Comparison of ENCODE assay signal across 9 cellular contexts in the genomic region with DNA sequence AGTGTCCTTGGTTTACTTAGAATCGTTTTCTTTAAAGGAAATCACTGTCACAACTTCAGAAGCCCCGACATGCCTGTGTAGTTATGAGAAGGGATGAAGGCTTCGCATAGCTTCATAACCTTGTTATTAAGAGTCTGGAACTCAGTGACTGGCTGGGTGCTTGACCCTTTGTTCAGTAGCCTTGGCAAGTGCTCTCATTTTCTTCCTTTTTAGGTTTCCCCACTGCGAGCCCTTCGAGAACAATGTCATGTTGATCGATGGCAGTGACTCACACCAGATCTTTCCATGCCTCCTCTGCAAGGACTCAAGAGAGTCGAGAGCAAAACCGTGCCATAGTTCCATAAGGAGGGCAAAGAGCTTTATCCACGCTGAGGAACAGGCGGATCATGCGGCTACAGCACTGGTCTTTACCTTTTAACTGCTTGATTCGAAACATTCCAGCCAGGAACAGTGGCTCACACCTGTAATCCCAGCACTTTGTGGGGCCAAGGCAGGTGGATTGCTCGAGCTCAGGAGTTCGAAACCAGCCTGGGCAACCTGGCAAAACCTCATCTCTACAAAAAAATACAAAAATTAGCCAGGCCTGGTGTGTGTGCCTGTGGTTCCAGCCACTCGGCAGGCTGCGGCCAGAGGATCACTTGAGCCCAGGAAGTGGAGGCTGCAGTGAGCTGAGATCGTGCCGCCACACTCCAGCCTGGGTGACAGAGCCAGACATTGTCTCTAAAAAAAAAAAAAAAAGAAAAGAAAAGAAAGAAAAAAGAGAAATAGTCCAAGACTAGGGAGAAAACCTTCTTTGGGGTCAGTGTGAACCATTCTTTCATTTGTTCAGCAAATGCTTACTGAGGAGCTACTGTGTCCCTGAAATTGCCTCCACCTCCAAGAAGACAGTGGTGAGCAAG.
A peak's percentile ranks its signal among the peaks of the same experiment; 100 is the strongest.
DNase-seq lines count a peak whose midpoint lies in the region; ATAC-seq and TF ChIP-seq lines count a peak whose summit lies in the region.
"Had no signal": no experiment of that assay in that cellular context is flagged by ENCODE, and none has a peak within 500 bp of the region (broad histone marks: within the 10 kb centered on the region; RNA-seq: fewer than 3 reads in every experiment).

No MANE protein-coding gene starts in this region.

- DNase-seq in IMR-90 (peak; percentile 94), MCF 10A (ENCODE audit: unreplicated experiment) (peak; percentile 93), left lobe of liver (ENCODE audit: low spot score) (no peak)
- DNase-seq in activated T-cell treated with anti-CD3 and anti-CD28 coated beads, Interleukin-2, amount 50 U/mL, for 4 hours: no peak
- DNase-seq: activated CD4-positive, alpha-beta T cell treated with anti-CD3 and anti-CD28 coated beads for 1 hour had no signal

- H3K14ac ChIP-seq in IMR-90 (replicated peaks; ENCODE audit: low read depth, low read length): peak overlapping the region; percentile 93

- peak overlapping the region; percentile 35 for H3K4me3 Mint-ChIP-seq in MCF 10A (ENCODE audit: unreplicated experiment)
- H3K4me3 Mint-ChIP-seq in activated T-cell treated with anti-CD3 and anti-CD28 coated beads, Interleukin-2, amount 50 U/mL, for 4 hours: no peak overlapping the region

- no peaks in the 10 kb centered on the region for H3K36me3 ChIP-seq in IMR-90 (ENCODE audit: control insufficient read depth, insufficient read depth, low read length)
- H3K36me3 ChIP-seq in stomach smooth muscle (ENCODE audit: control insufficient read depth in 2 of 2, insufficient read depth in 2 of 2, low read length in 2 of 2): no peaks in the 10 kb centered on the region

- H4K91ac ChIP-seq in IMR-90 (ENCODE audit: insufficient read depth, low read depth, low read length): peak overlapping the region; percentile 77

- peak overlapping the region; percentile 84 for H3K4ac ChIP-seq in IMR-90 (ENCODE audit: low read depth, low read length)

- no peak for TF ChIP-seq CTCF in IMR-90 (conservative IDR thresholded peaks at IDR 0.05; ENCODE audit: low read depth, low read length)
- TF ChIP-seq CTCF in MCF 10A (IDR thresholded peaks at IDR 0.05; ENCODE audit: unreplicated experiment): no peak

- no peak; the same call in 1 of the 2 replicates for TF ChIP-seq RAD21 in IMR-90 (IDR thresholded peaks at IDR 0.05; ENCODE audit: low read length)

- H3K9me3 ChIP-seq in IMR-90 (ENCODE audit: control insufficient read depth, insufficient read depth, low read length) (no peaks in the 10 kb centered on the region), stomach smooth muscle (ENCODE audit: control insufficient read depth in 2 of 2, low read length in 2 of 2) (peaks cover 0 to 4% of the 10 kb centered on the region in 2 donors)

- H2BK5ac ChIP-seq in IMR-90 (ENCODE audit: low read depth, low read length, poor library complexity, severe bottlenecking): peak overlapping the region; percentile 96

- H3K9ac ChIP-seq in IMR-90 (ENCODE audit: low read depth, low read length) (peak overlapping the region; percentile 61), stomach smooth muscle (ENCODE audit: low read length in 2 of 2) (peak overlapping the region; percentile 78 to 90)

- ATAC-seq in IMR-90 (ENCODE audit: low read depth) (peak; percentile 48), left lobe of liver (peak; percentile 53), HG02938 (IDR thresholded peaks at IDR 0.05; ENCODE audit: unreplicated experiment) (no peak), GM21447 (IDR thresholded peaks at IDR 0.05; ENCODE audit: unreplicated experiment) (no peak), GM21825 (IDR thresholded peaks at IDR 0.05; ENCODE audit: unreplicated experiment) (no peak)
- ATAC-seq in activated T-cell treated with anti-CD3 and anti-CD28 coated beads, Interleukin-2, amount 50 U/mL, for 4 hours: no peak

- H4K5ac ChIP-seq in IMR-90 (ENCODE audit: low read depth, low read length): peak overlapping the region; percentile 89

- peak overlapping the region; percentile 61 for H2AK9ac ChIP-seq in IMR-90 (replicated peaks; ENCODE audit: low read depth, low read length, poor library complexity)

- intact Hi-C loops in IMR-90 (cut with micrococcal nuclease): no loop called here
- intact Hi-C loops in MCF 10A (cut with micrococcal nuclease): no loop called here

- H3K79me1 ChIP-seq in IMR-90 (ENCODE audit: low read depth in 1 of 2, low read length in 2 of 2): no peaks in the 10 kb centered on the region

- H4K20me1 ChIP-seq in IMR-90 (ENCODE audit: insufficient read depth, low read length): no peaks in the 10 kb centered on the region

- peaks cover 7% of the 10 kb centered on the region for H3K36me3 Mint-ChIP-seq in MCF 10A (ENCODE audit: insufficient read depth, unreplicated experiment)
- no peaks in the 10 kb centered on the region for H3K36me3 Mint-ChIP-seq in activated T-cell treated with anti-CD3 and anti-CD28 coated beads, Interleukin-2, amount 50 U/mL, for 4 hours (ENCODE audit: insufficient read depth)

- H3K27me3 Mint-ChIP-seq in MCF 10A (ENCODE audit: insufficient read depth, unreplicated experiment): no peaks in the 10 kb centered on the region
- H3K27me3 Mint-ChIP-seq in activated T-cell treated with anti-CD3 and anti-CD28 coated beads, Interleukin-2, amount 50 U/mL, for 4 hours (ENCODE audit: low read depth): peaks cover 2% of the 10 kb centered on the region

- peaks cover 14% of the 10 kb centered on the region for H3K9me1 ChIP-seq in IMR-90 (ENCODE audit: insufficient read depth, low read length)

- peaks cover 33% of the 10 kb centered on the region for H3K4me1 ChIP-seq in IMR-90 (ENCODE audit: control insufficient read depth, insufficient read depth, low read length)
- peaks cover 59% of the 10 kb centered on the region for H3K4me1 ChIP-seq in stomach smooth muscle (ENCODE audit: control insufficient read depth, insufficient read depth, low read length)

- H3K4me1 Mint-ChIP-seq in MCF 10A (ENCODE audit: insufficient read depth, unreplicated experiment): peaks cover 31% of the 10 kb centered on the region
- peaks cover 10% of the 10 kb centered on the region for H3K4me1 Mint-ChIP-seq in activated T-cell treated with anti-CD3 and anti-CD28 coated beads, Interleukin-2, amount 50 U/mL, for 4 hours (ENCODE audit: low read depth)

- BruUV-seq in IMR-90 (replicated peaks; lab: Mats Ljungman, UMichigan): no TSS peak
- no TSS peak for BruUV-seq in MCF 10A (replicated peaks; lab: Mats Ljungman, UMichigan)

- peak overlapping the region; percentile 97 for H2BK15ac ChIP-seq in IMR-90 (ENCODE audit: low read depth, low read length)

- peak overlapping the region; percentile 89 for H3K18ac ChIP-seq in IMR-90 (ENCODE audit: low read depth, low read length)

- peak overlapping the region; percentile 92 for H2BK120ac ChIP-seq in IMR-90 (ENCODE audit: low read depth, low read length)

- no peak overlapping the region for H3K4me3 ChIP-seq in IMR-90 (ENCODE audit: insufficient read depth, low read depth, low read length)
- peak overlapping the region; percentile 17 to 55 for H3K4me3 ChIP-seq in stomach smooth muscle (ENCODE audit: low read length in 2 of 2)

- H3K4me2 ChIP-seq in IMR-90 (ENCODE audit: low read depth, low read length): peak overlapping the region; percentile 27; the same call in 1 of the 2 replicates

- peak overlapping the region; percentile 79 for H2AFZ ChIP-seq in IMR-90 (replicated peaks; ENCODE audit: low read length, poor library complexity)

- peak overlapping the region; percentile 93 for H3K56ac ChIP-seq in IMR-90 (ENCODE audit: extremely low read depth, insufficient read depth, low read length)

- H3K27ac Mint-ChIP-seq in MCF 10A (ENCODE audit: low read depth, unreplicated experiment): peak overlapping the region; percentile 92

- in situ Hi-C loops in IMR-90 (cut with MboI; ENCODE audit: low sequenced_read_pairs): loop anchor here (10.0 kb wide), 1 partner anchor 87 kb away; no protein-coding TSS in a partner anchor

- CTCF ChIA-PET in IMR-90 (lab: Yijun Ruan, JAX) (interaction anchor here (0.6 to 2.4 kb wide), 3 partner anchors 13 to 32 kb away, joined by 3 to 4 read pairs (median 3); no protein-coding TSS in a partner anchor), MCF 10A (lab: Yijun Ruan, JAX) (interaction anchor here (0.6 to 1.3 kb wide), 6 partner anchors 9 to 81 kb away, joined by 3 to 5 read pairs (median 4); no protein-coding TSS in a partner anchor)

- TF ChIP-seq POLR2A in IMR-90 (IDR thresholded peaks at IDR 0.05; ENCODE audit: low read depth, low read length): no peak

- 68% methylated on average over 11 of the region's 18 CpGs; no CpG with 5 or more reads in 1 of the 2 experiments for WGBS in IMR-90 (ENCODE audit: extremely low coverage in 2 of 2, insufficient read length in 1 of 2), 2 experiments

- no peaks in the 10 kb centered on the region for H3K27me3 ChIP-seq in IMR-90 (ENCODE audit: control insufficient read depth, insufficient read depth, low read length)
- H3K27me3 ChIP-seq in stomach smooth muscle (ENCODE audit: control insufficient read depth in 1 of 2, insufficient read depth in 2 of 2, low read length in 2 of 2): no peaks in the 10 kb centered on the region

- dilution Hi-C loops in IMR-90 (cut with HindIII; ENCODE audit: low sequenced_read_pairs, unreplicated experiment): no loop called here

- peaks cover 8% of the 10 kb centered on the region for H3K9me3 Mint-ChIP-seq in MCF 10A (ENCODE audit: unreplicated experiment)
- H3K9me3 Mint-ChIP-seq in activated T-cell treated with anti-CD3 and anti-CD28 coated beads, Interleukin-2, amount 50 U/mL, for 4 hours: peaks cover 3% of the 10 kb centered on the region

- peak overlapping the region; percentile 82 for H4K8ac ChIP-seq in IMR-90 (ENCODE audit: low read depth in 2 of 2, low read length in 2 of 2)

- H3K27ac ChIP-seq in IMR-90 (ENCODE audit: insufficient read depth, low read length): peak overlapping the region; percentile 93
- H3K27ac ChIP-seq in stomach smooth muscle (ENCODE audit: low read length): peak overlapping the region; percentile 97

- H2AK5ac ChIP-seq in IMR-90 (ENCODE audit: low read depth, low read length): peak overlapping the region; percentile 94

- peak overlapping the region; percentile 68 for H3K23ac ChIP-seq in IMR-90 (ENCODE audit: low read depth, low read length)

- POLR2A ChIA-PET in IMR-90 (lab: Charles Lee; ENCODE audit: unreplicated experiment) (interaction anchor here (1.0 kb wide), 2 partner anchors 25 to 27 kb away, joined by 3 read pairs; no protein-coding TSS in a partner anchor), MCF 10A (lab: Yijun Ruan, JAX) (interaction anchor here (0.5 to 6.3 kb wide), 22 partner anchors 14 to 231 kb away, joined by 3 to 54 read pairs (median 4); no protein-coding TSS in a partner anchor)

- peak overlapping the region; percentile 92 for H2BK20ac ChIP-seq in IMR-90 (ENCODE audit: low read depth, low read length)

TF ChIP-seq in IMR-90, 13 proteins besides CTCF, POLR2A, EP300 and RAD21 (continues in another document):
- no peak for TF ChIP-seq MXI1 (IDR thresholded peaks at IDR 0.05; ENCODE audit: borderline replicate concordance, low read depth, low read length)
- no peak for TF ChIP-seq RFX5 (IDR thresholded peaks at IDR 0.05; ENCODE audit: low read depth, low read length)
- no peak for TF ChIP-seq MAZ (IDR thresholded peaks at IDR 0.05; ENCODE audit: borderline replicate concordance, low read depth, low read length)
- TF ChIP-seq SMC3 (IDR thresholded peaks at IDR 0.05; ENCODE audit: low read depth, low read length): no peak
- TF ChIP-seq MAFK (IDR thresholded peaks at IDR 0.05; ENCODE audit: low read depth, low read length): no peak

Comparison
In these comparisons a context has a peak if more than half of its experiments do, and no peak if none do; other contexts are left out.
1. ATAC-seq: peak in IMR-90 (single experiment) and left lobe of liver (single experiment); none in activated T-cell treated with anti-CD3 and anti-CD28 coated beads, Interleukin-2, amount 50 U/mL, for 4 hours (0 of 2), HG02938 (single experiment), GM21447 (single experiment) and GM21825 (single experiment).
2. DNase-seq: peak in IMR-90 (single experiment) and MCF 10A (single experiment); none in left lobe of liver (single experiment) and activated T-cell treated with anti-CD3 and anti-CD28 coated beads, Interleukin-2, amount 50 U/mL, for 4 hours (single experiment).